ENCODE assay signal across 8 cellular contexts in the genomic region with DNA sequence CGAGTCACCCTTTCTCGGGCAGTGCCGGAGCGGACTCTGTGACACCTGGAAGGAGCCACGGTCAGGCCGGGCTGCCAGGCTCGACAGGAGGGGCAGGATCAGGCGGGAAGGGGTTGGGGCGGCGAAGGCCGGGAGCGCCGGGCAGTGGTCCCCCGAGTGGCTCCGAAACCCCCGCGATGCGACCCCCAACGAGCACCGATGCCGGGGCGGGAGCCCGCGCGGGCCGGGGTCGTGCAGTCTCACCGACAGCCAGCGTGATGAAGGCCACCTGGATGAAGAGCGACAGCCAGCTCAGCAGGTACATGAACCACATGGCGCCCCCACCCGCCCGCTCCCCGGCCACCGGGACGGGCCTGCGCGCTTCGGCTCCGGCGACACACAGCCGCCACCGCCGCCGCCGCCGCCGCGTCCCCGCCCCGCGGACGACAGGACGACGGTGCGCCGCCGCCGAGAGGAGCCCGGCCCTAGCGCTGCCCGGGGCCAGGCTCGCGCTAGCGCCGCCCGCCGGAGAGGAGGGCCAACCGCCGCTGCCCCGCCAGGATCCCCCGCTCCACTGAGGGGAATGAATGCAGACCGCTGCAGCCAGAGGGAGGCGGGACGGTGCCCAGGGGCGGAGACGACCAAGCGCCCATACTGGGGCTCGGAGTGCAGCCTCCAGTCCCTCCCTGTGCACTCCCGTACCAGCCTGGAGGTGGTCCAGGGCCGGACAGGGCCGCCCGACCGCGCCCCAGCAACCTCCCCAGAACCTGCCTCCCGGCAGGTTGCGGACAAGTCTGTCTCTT. TPM values are rescaled to one million over a fixed set of nuclear protein-coding genes. Genes with fewer than 3 reads are reported as not detected.
DNase-seq lines count a peak whose midpoint lies in the region; ATAC-seq, FAIRE-seq and TF ChIP-seq lines count a peak whose summit lies in the region.

A gene (minus strand): TSS at position 429 of the 782 bp plus-strand sequence. CDS start 116 bp downstream, at position 313.

- no peaks in the 10 kb centered on the region for H3K36me3 Mint-ChIP-seq in activated naive CD8-positive, alpha-beta T cell
- no peaks in the 10 kb centered on the region for H3K36me3 Mint-ChIP-seq in glutamatergic neuron (ENCODE audit: unreplicated experiment)

- peak within 1 kb of the TSS; percentile 96 for H3K27ac Mint-ChIP-seq in activated naive CD8-positive, alpha-beta T cell
- H3K27ac Mint-ChIP-seq in glutamatergic neuron (ENCODE audit: unreplicated experiment), result peak within 1 kb of the TSS; percentile 87

- peak within 1 kb of the TSS; percentile 95 for H3K4me3 ChIP-seq in HFF-Myc (replicated peaks; ENCODE audit: low read depth, low read length)
- peak within 1 kb of the TSS; percentile 93 to 100 (median 96) for H3K4me3 ChIP-seq in pancreas
- peak within 1 kb of the TSS; percentile 79 to 99 (median 80) for H3K4me3 ChIP-seq in thyroid gland (replicated peaks in 1 of 3)

- peak; percentile 97 to 99 (median 98) for ATAC-seq in pancreas

- intact Hi-C loops in pancreas (cut with DNase I) (no loop called here), thyroid gland (cut with DNase I) (no loop called here)

- H3K27me3 Mint-ChIP-seq in activated naive CD8-positive, alpha-beta T cell, result no peaks in the 10 kb centered on the region
- peaks cover 10% of the 10 kb centered on the region for H3K27me3 Mint-ChIP-seq in glutamatergic neuron (ENCODE audit: unreplicated experiment)

- TF ChIP-seq CTCF in GM10266 (IDR thresholded peaks at IDR 0.05; ENCODE audit: control insufficient read depth, insufficient read depth, low read depth, missing control alignments) (peak; percentile 97), HFF-Myc (IDR thresholded peaks at IDR 0.05; ENCODE audit: low read depth, low read length, missing control alignments) (peak; percentile 65), glutamatergic neuron (IDR thresholded peaks at IDR 0.05; ENCODE audit: partially characterized antibody, unreplicated experiment) (peak; percentile 25), pancreas (IDR thresholded peaks at IDR 0.05) (peak; percentile 40 to 71 (median 64)), thyroid gland (IDR thresholded peaks at IDR 0.05) (peak in 4 of 6 experiments; percentile 44 to 90 (median 84))

- WGBS in pancreas, 2 donors, result 0% methylated on average over 58 to 87 of the region's 87 CpGs
- WGBS in thyroid gland, 2 donors, result 0 to 1% methylated on average over 3 to 15 of the region's 87 CpGs

- no peaks in the 10 kb centered on the region for H3K36me3 ChIP-seq in pancreas
- peaks cover 8 to 17% of the 10 kb centered on the region in 2 donors for H3K36me3 ChIP-seq in thyroid gland

- H3K27me3 ChIP-seq in pancreas (no peaks in the 10 kb centered on the region), thyroid gland (no peaks in the 10 kb centered on the region)

- no peak for FAIRE-seq in pancreas (lab: Jason Lieb, UNC)

- DNase-seq in GM10266 (ENCODE audit: extremely low spot score) (peak; percentile 94), HFF-Myc (ENCODE audit: extremely low read depth, low read depth) (peak; percentile 35), MV-4-11 (lab: John Stamatoyannopoulos, UW) (peak; percentile 81), SKM-1 treated with dmso at 0.1 percent for 144 hours (lab: John Stamatoyannopoulos, UW; ENCODE audit: unreplicated experiment) (peak; percentile 83), glutamatergic neuron (peak; percentile 96), pancreas (peak; percentile 88 to 97 (median 92)), thyroid gland (peak; percentile 90 to 94)

- TF ChIP-seq POLR2A in thyroid gland (IDR thresholded peaks at IDR 0.05), result peak in 1 of 2 donors; percentile 71

- no peaks in the 10 kb centered on the region for H3K9me3 Mint-ChIP-seq in activated naive CD8-positive, alpha-beta T cell (ENCODE audit: low read depth)
- H3K9me3 Mint-ChIP-seq in glutamatergic neuron (ENCODE audit: unreplicated experiment), result peaks cover 6% of the 10 kb centered on the region

- H3K4me1 ChIP-seq in pancreas (peaks cover 0 to 12% (median 8%) of the 10 kb centered on the region in 3 donors), thyroid gland (peaks cover 13 to 18% of the 10 kb centered on the region in 2 donors)

- H3K9me3 ChIP-seq in pancreas (no peaks in the 10 kb centered on the region), thyroid gland (no peaks in the 10 kb centered on the region)

- H3K27ac ChIP-seq in pancreas (peak within 1 kb of the TSS; percentile 39 to 74 (median 56)), thyroid gland (peak within 1 kb of the TSS in 2 of 3 donors; percentile 69 to 74)

- H3K4me3 Mint-ChIP-seq in activated naive CD8-positive, alpha-beta T cell, result peak within 1 kb of the TSS; percentile 99
- H3K4me3 Mint-ChIP-seq in glutamatergic neuron (ENCODE audit: unreplicated experiment), result peak within 1 kb of the TSS; percentile 97

- peaks cover 28% of the 10 kb centered on the region for H3K4me1 Mint-ChIP-seq in activated naive CD8-positive, alpha-beta T cell (ENCODE audit: low read depth)
- peaks cover 11% of the 10 kb centered on the region for H3K4me1 Mint-ChIP-seq in glutamatergic neuron (ENCODE audit: low read depth, unreplicated experiment)

RNA-seq across cellular contexts. Expression of the gene that starts here (rescaled TPM):
- total RNA-seq in glutamatergic neuron (ENCODE audit: unreplicated experiment), result 43.0 TPM
- 10 to 100 TPM; 37.5 to 46.2 (median 43.7) TPM for total RNA-seq in pancreas
- polyA plus RNA-seq in pancreas, result 10 to 100 TPM; 19.0 to 24.9 TPM
- total RNA-seq in thyroid gland, result 10 to 100 TPM; 37.9 to 67.7 (median 51.4) TPM

Comparison
In these comparisons a context has a peak if more than half of its experiments do, and no peak if none do; other contexts are left out.
1. Peak in every context shown above with its lines: DNase-seq, ATAC-seq, H3K4me3 ChIP-seq and H3K27ac ChIP-seq.
2. DNase-seq: peak in every context shown above with its lines; median percentile 96 in glutamatergic neuron; 94 in GM10266; 92 in pancreas; 92 in thyroid gland; 83 in SKM-1 treated with dmso at 0.1 percent for 144 hours; 81 in MV-4-11; 35 in HFF-Myc.
3. CTCF ChIP-seq: peak in every context shown above with its lines; median percentile 97 in GM10266; 84 in thyroid gland; 65 in HFF-Myc; 64 in pancreas; 25 in glutamatergic neuron.